In genomic region chr10:132412316-132413192, GRCh38 we compare ENCODE assay signal across 13 cellular contexts. TPM values are rescaled to one million over a fixed set of nuclear protein-coding genes. Genes with fewer than 3 reads are reported as not detected.
A peak's percentile ranks its signal among the peaks of the same experiment; 100 is the strongest.
DNase-seq lines count a peak whose midpoint lies in the region; ATAC-seq and TF ChIP-seq lines count a peak whose summit lies in the region.
"Had no signal": no experiment of that assay in that cellular context is flagged by ENCODE, and none has a peak within 500 bp of the region (broad histone marks: within the 10 kb centered on the region; RNA-seq: fewer than 3 reads in every experiment).

No MANE protein-coding gene starts in this region.

- TF ChIP-seq POLR2A in ovary (IDR thresholded peaks at IDR 0.05): no peak
- TF ChIP-seq POLR2A in vagina (IDR thresholded peaks at IDR 0.05): no peak

- H3K27me3 ChIP-seq in heart right ventricle (no peaks in the 10 kb centered on the region), ovary (no peaks in the 10 kb centered on the region), vagina (no peaks in the 10 kb centered on the region)
- H3K27me3 ChIP-seq: SJCRH30 had no signal

- DNase-seq in heart right ventricle (peak in 1 of 2 donors; percentile 29), Right ventricle myocardium superior (no peak), fibroblast of gingiva (ENCODE audit: low read depth) (peak; percentile 75), ovary (no peak), vagina (ENCODE audit: extremely low spot score in 2 of 2) (no peak), DMS53 treated with DMSO at 0.1 percent for 48 hours (lab: John Stamatoyannopoulos, UW; ENCODE audit: unreplicated experiment) (no peak), NCI-H1417 treated with DMSO at 0.1 percent for 48 hours (lab: John Stamatoyannopoulos, UW) (no peak)
- DNase-seq: ACHN; activated CD4-positive, alpha-beta T cell treated with anti-CD3 and anti-CD28 coated beads for 48 hours; activated naive CD8-positive, alpha-beta T cell treated with anti-CD3 and anti-CD28 coated beads for 36 hours; GOT3; SJCRH30 had no signal

- intact Hi-C loops in heart right ventricle (cut with DNase I): no loop called here
- intact Hi-C loops in Right ventricle myocardium superior (cut with DNase I): no loop called here
- intact Hi-C loops in ovary (cut with DNase I): no loop called here
- intact Hi-C loops in vagina (cut with DNase I): no loop called here

- H3K36me3 ChIP-seq in heart right ventricle (peaks cover 0 to 4% (median 0%) of the 10 kb centered on the region in 9 donors), ovary (no peaks in the 10 kb centered on the region), vagina (peaks cover 0 to under 1% of the 10 kb centered on the region in 2 donors)
- H3K36me3 ChIP-seq: SJCRH30 had no signal

- ATAC-seq in heart right ventricle: no peak
- no peak for ATAC-seq in Right ventricle myocardium superior (ENCODE audit: poor library complexity)
- no peak for ATAC-seq in HG02642 (IDR thresholded peaks at IDR 0.05; ENCODE audit: poor library complexity, unreplicated experiment)

- no peak for TF ChIP-seq CTCF in heart right ventricle (IDR thresholded peaks at IDR 0.05)
- TF ChIP-seq CTCF in ovary (IDR thresholded peaks at IDR 0.05): no peak
- TF ChIP-seq CTCF in vagina (IDR thresholded peaks at IDR 0.05): no peak

- H3K27ac ChIP-seq in heart right ventricle (peak overlapping the region in 6 of 10 donors; percentile 1 to 58 (median 38)), ovary (peak overlapping the region; percentile 66 to 69), vagina (peak overlapping the region; percentile 79)
- H3K27ac ChIP-seq: SJCRH30 had no signal

- TF ChIP-seq EP300 in ovary (IDR thresholded peaks at IDR 0.05): no peak

- H3K4me1 ChIP-seq in heart right ventricle (peaks cover 10 to 65% (median 45%) of the 10 kb centered on the region in 9 donors), ovary (ENCODE audit: insufficient read depth) (peaks cover 32% of the 10 kb centered on the region), vagina (peaks cover 69% of the 10 kb centered on the region)

- WGBS in heart right ventricle, 2 donors: 88 to 90% methylated on average over 29 of the region's 29 CpGs
- 73 to 84% (median 81%) methylated on average over 29 of the region's 29 CpGs for WGBS in ovary, 3 donors

- H3K9me3 ChIP-seq in heart right ventricle (no peaks in the 10 kb centered on the region), ovary (no peaks in the 10 kb centered on the region), vagina (no peaks in the 10 kb centered on the region)
- H3K9me3 ChIP-seq: SJCRH30 had no signal

- no peak overlapping the region for H3K4me3 ChIP-seq in heart right ventricle
- no peak overlapping the region for H3K4me3 ChIP-seq in ovary
- H3K4me3 ChIP-seq in vagina: no peak overlapping the region
- H3K4me3 ChIP-seq: SJCRH30 had no signal

RNA-seq across cellular contexts. Expression of gene PWWP2B, which starts 15.6 kb away (rescaled TPM):
- total RNA-seq in heart right ventricle: 10 to 100 TPM; 11.1 to 21.3 (median 15.1) TPM
- polyA plus RNA-seq in heart right ventricle: 10 to 100 TPM; 11.9 to 15.3 TPM
- total RNA-seq in Right ventricle myocardium superior: 23.0 TPM
- total RNA-seq in ovary: 10 to 100 TPM in 6 of 7 donors, 1 to 10 TPM in 1; 7.3 to 26.0 (median 17.6) TPM
- 1 to 10 TPM; 1.1 to 8.5 TPM for polyA plus RNA-seq in ovary
- total RNA-seq in vagina: 14.7 TPM
